7 cellular contexts compared by ENCODE assay signal in the genomic region with DNA sequence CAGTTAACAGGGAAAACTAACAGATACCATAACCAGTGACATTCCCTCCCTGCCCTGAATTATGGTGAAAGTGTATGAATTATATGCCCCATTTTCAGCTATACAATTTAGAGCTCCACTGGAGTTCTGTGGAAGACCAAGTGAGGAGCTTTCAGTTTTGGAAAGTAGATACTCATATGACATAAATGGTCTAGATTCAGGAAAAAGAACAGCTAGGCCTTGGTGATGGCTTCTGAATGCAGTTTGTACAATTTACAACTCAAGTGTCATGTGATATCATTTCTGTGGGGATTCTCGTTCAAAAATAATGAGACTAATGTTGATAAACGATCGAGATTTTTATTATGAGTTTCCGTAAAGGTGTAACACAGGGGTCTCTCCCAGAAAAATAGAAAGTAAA.
"Had no signal": no experiment of that assay in that cellular context is flagged by ENCODE, and none has a peak within 500 bp of the region (broad histone marks: within the 10 kb centered on the region; RNA-seq: fewer than 3 reads in every experiment).

No MANE protein-coding gene starts in this region.

- DNase-seq: GDM1, GF-D8 had no signal

- ATAC-seq: GM12878 had no signal

- FAIRE-seq: G401.6, GM12878, GM12891, GM18507, GM19239 had no signal

- H3K4me3 ChIP-seq: GM12878 had no signal
